ENCODE assay signal across 8 cellular contexts in genomic region chr1:25796807-25797458, GRCh38. TPM values are rescaled to one million over a fixed set of nuclear protein-coding genes. Genes with fewer than 3 reads are reported as not detected.
DNase-seq lines count a peak whose midpoint lies in the region; ATAC-seq, FAIRE-seq and TF ChIP-seq lines count a peak whose summit lies in the region.

No MANE protein-coding gene starts in this region.

- H3K4me1 ChIP-seq in Caco-2 (peaks cover 34% of the 10 kb centered on the region), fibroblast of lung (ENCODE audit: control insufficient read depth, extremely low read depth, insufficient read depth, low read length) (peaks cover 7% of the 10 kb centered on the region), neural progenitor cell (peaks cover 18% of the 10 kb centered on the region)

- no peak overlapping the region for H2AFZ ChIP-seq in fibroblast of lung (ENCODE audit: low read length)
- H2AFZ ChIP-seq in neural progenitor cell (replicated peaks) = peak overlapping the region; percentile 87

- peaks cover 12% of the 10 kb centered on the region for H3F3A ChIP-seq in neural progenitor cell (ENCODE audit: low read depth)

- H3K4me3 Mint-ChIP-seq in Caco-2 (ENCODE audit: unreplicated experiment) = no peak overlapping the region
- no peak overlapping the region for H3K4me3 Mint-ChIP-seq in neural progenitor cell
- H3K4me3 Mint-ChIP-seq in stimulated activated naive CD8-positive, alpha-beta T cell treated with anti-CD3 and anti-CD28 coated beads, Interleukin-15, amount 100 ng/mL, for 72 hours = peak overlapping the region; percentile 66 to 68

- H3K79me2 ChIP-seq in fibroblast of lung (ENCODE audit: control insufficient read depth, insufficient read depth, low read length) (peaks cover 4% of the 10 kb centered on the region), neural progenitor cell (ENCODE audit: low read depth) (peaks cover 15% of the 10 kb centered on the region)

- H3K36me3 ChIP-seq in Caco-2 (ENCODE audit: control insufficient read depth, insufficient read depth, low read length) (no peaks in the 10 kb centered on the region), fibroblast of lung (ENCODE audit: control insufficient read depth, insufficient read depth, low read length) (no peaks in the 10 kb centered on the region), neural progenitor cell (no peaks in the 10 kb centered on the region)

- peak; percentile 64 to 78 for TF ChIP-seq CTCF in Caco-2 (IDR thresholded peaks at IDR 0.05; ENCODE audit: insufficient read depth in 1 of 2, low read depth in 1 of 2, low read length in 1 of 2, severe bottlenecking in 1 of 2, unreplicated experiment in 1 of 2)
- TF ChIP-seq CTCF in LNCaP clone FGC (IDR thresholded peaks at IDR 0.05; ENCODE audit: control insufficient read depth, extremely low read depth, insufficient read depth) = peak; percentile 72
- TF ChIP-seq CTCF in fibroblast of lung (conservative IDR thresholded peaks at IDR 0.05 in 1 of 2, IDR thresholded peaks at IDR 0.05 in 1 of 2; ENCODE audit: low read depth in 1 of 2, low read length in 2 of 2) = peak; percentile 75 to 85
- TF ChIP-seq CTCF in neural progenitor cell (IDR thresholded peaks at IDR 0.05) = peak; percentile 90

- no peak for FAIRE-seq in RCC 7860 (lab: Jason Lieb, UNC)

- H3K9me3 ChIP-seq in Caco-2 (no peaks in the 10 kb centered on the region), fibroblast of lung (ENCODE audit: control insufficient read depth, insufficient read depth, low read depth, low read length) (no peaks in the 10 kb centered on the region), neural progenitor cell (ENCODE audit: low read depth) (no peaks in the 10 kb centered on the region)

- no peak overlapping the region for H3K4me2 ChIP-seq in fibroblast of lung (ENCODE audit: extremely low read depth, insufficient read depth, low read length)
- peak overlapping the region; percentile 21 for H3K4me2 ChIP-seq in neural progenitor cell

- no peaks in the 10 kb centered on the region for H3K27me3 Mint-ChIP-seq in Caco-2 (ENCODE audit: insufficient read depth, unreplicated experiment)
- H3K27me3 Mint-ChIP-seq in neural progenitor cell (ENCODE audit: insufficient read depth, low read depth) = peaks cover 15% of the 10 kb centered on the region
- H3K27me3 Mint-ChIP-seq in stimulated activated naive CD8-positive, alpha-beta T cell treated with anti-CD3 and anti-CD28 coated beads, Interleukin-15, amount 100 ng/mL, for 72 hours = no peaks in the 10 kb centered on the region

- H3K4me3 ChIP-seq in Caco-2 (ENCODE audit: low read depth, low read length) (no peak overlapping the region), LNCaP clone FGC (ENCODE audit: low read depth, low read length) (no peak overlapping the region), fibroblast of lung (replicated peaks in 1 of 4; ENCODE audit: control extremely low read depth in 1 of 4, insufficient read depth in 1 of 4, low read depth in 3 of 4, low read length in 4 of 4) (no peak overlapping the region), neural progenitor cell (no peak overlapping the region)

- ATAC-seq in stimulated activated naive CD8-positive, alpha-beta T cell treated with anti-CD3 and anti-CD28 coated beads, Interleukin-15, amount 100 ng/mL, for 72 hours = peak; percentile 58
- no peak for ATAC-seq in GM18511 (IDR thresholded peaks at IDR 0.05; ENCODE audit: unreplicated experiment)

- no peaks in the 10 kb centered on the region for H4K20me1 ChIP-seq in fibroblast of lung (ENCODE audit: control insufficient read depth, extremely low read depth, insufficient read depth, low read length)
- peaks cover 6% of the 10 kb centered on the region for H4K20me1 ChIP-seq in neural progenitor cell (ENCODE audit: low read depth)

- CTCF ChIA-PET in Caco-2 (lab: Charles Lee) = no interaction called here

- H3K4me1 Mint-ChIP-seq in Caco-2 (ENCODE audit: low read depth, unreplicated experiment) = peaks cover 27% of the 10 kb centered on the region
- peaks cover 40% of the 10 kb centered on the region for H3K4me1 Mint-ChIP-seq in neural progenitor cell
- H3K4me1 Mint-ChIP-seq in stimulated activated naive CD8-positive, alpha-beta T cell treated with anti-CD3 and anti-CD28 coated beads, Interleukin-15, amount 100 ng/mL, for 72 hours = peaks cover 74% of the 10 kb centered on the region

- H3K36me3 Mint-ChIP-seq in Caco-2 (ENCODE audit: insufficient read depth, unreplicated experiment) (peaks cover 21% of the 10 kb centered on the region), neural progenitor cell (no peaks in the 10 kb centered on the region)

- no TSS peak for BruUV-seq in Caco-2 (replicated peaks; lab: Mats Ljungman, UMichigan)

- H3K9ac ChIP-seq in fibroblast of lung (ENCODE audit: insufficient read depth, low read length) (no peak overlapping the region), neural progenitor cell (no peak overlapping the region)

- POLR2A ChIA-PET in Caco-2 (lab: Charles Lee) = no interaction called here

- H3K27ac Mint-ChIP-seq in Caco-2 (ENCODE audit: unreplicated experiment) (peak overlapping the region; percentile 0), neural progenitor cell (no peak overlapping the region)
- H3K27ac Mint-ChIP-seq in stimulated activated naive CD8-positive, alpha-beta T cell treated with anti-CD3 and anti-CD28 coated beads, Interleukin-15, amount 100 ng/mL, for 72 hours = peak overlapping the region in 1 of 2 donors; percentile 90

- H3K9me3 Mint-ChIP-seq in Caco-2 (ENCODE audit: unreplicated experiment) (no peaks in the 10 kb centered on the region), neural progenitor cell (no peaks in the 10 kb centered on the region)
- no peaks in the 10 kb centered on the region for H3K9me3 Mint-ChIP-seq in stimulated activated naive CD8-positive, alpha-beta T cell treated with anti-CD3 and anti-CD28 coated beads, Interleukin-15, amount 100 ng/mL, for 72 hours

- DNase-seq in Caco-2 (peak; percentile 79 to 83), LNCaP clone FGC (ENCODE audit: low read depth) (no peak), RCC 7860 (ENCODE audit: low spot score) (peak; percentile 45), fibroblast of lung (ENCODE audit: low read depth in 2 of 2) (peak; percentile 67 to 79), neural progenitor cell (ENCODE audit: low spot score) (peak; percentile 91)
- DNase-seq in activated T-cell treated with anti-CD3 and anti-CD28 coated beads, Interleukin-2, amount 50 U/mL, for 48 hours = peak; percentile 92 to 96
- DNase-seq in stimulated activated naive CD8-positive, alpha-beta T cell treated with anti-CD3 and anti-CD28 coated beads, Interleukin-15, amount 100 ng/mL, for 72 hours = peak; percentile 69 to 76

- H3K27me3 ChIP-seq in Caco-2 (replicated peaks; ENCODE audit: control insufficient read depth, insufficient read depth, low read length) (no peaks in the 10 kb centered on the region), fibroblast of lung (ENCODE audit: control insufficient read depth, insufficient read depth, low read length) (no peaks in the 10 kb centered on the region), neural progenitor cell (peaks cover 5% of the 10 kb centered on the region)

- intact Hi-C loops in Caco-2 (cut with micrococcal nuclease; ENCODE audit: unreplicated experiment) = loop anchor here (1.0 to 5.0 kb wide), 5 partner anchors 40 to 189 kb away; no protein-coding TSS in a partner anchor

- H3K27ac ChIP-seq in fibroblast of lung (ENCODE audit: insufficient read depth, low read length) (no peak overlapping the region), neural progenitor cell (no peak overlapping the region)

RNA-seq across cellular contexts. Expression of gene SELENON, which starts 3.1 kb away (rescaled TPM):
- total RNA-seq in Caco-2 (2022) = 58.3 and 60.6 TPM in 2 replicates
- total RNA-seq in fibroblast of lung = 11.0 and 19.3 TPM in 2 replicates
- 67.6 and 69.5 TPM in 2 replicates for polyA plus RNA-seq in fibroblast of lung
- 81.1 and 108 TPM in 2 replicates for polyA plus RNA-seq in fibroblast of lung (2012)
- 172 and 276 TPM in 2 replicates for polyA minus RNA-seq in fibroblast of lung (ENCODE audit: low replicate concordance)
- total RNA-seq in neural progenitor cell (ENCODE audit: low replicate concordance) = 24.9 and 50.4 TPM in 2 replicates

RNA-seq across cellular contexts. Expression of gene MTFR1L, which starts 22.8 kb away (rescaled TPM):
- total RNA-seq in Caco-2 (2022) (23.5 and 26.2 TPM in 2 replicates), fibroblast of lung (38.3 and 41.1 TPM in 2 replicates), neural progenitor cell (ENCODE audit: low replicate concordance) (20.7 and 31.2 TPM in 2 replicates)
- 47.0 and 56.0 TPM in 2 replicates for polyA plus RNA-seq in fibroblast of lung
- 43.5 and 43.6 TPM in 2 replicates for polyA plus RNA-seq in fibroblast of lung (2012)
- polyA minus RNA-seq in fibroblast of lung (ENCODE audit: low replicate concordance) = 54.0 and 84.5 TPM in 2 replicates

Comparison
In these comparisons a context has a peak if more than half of its experiments do, and no peak if none do; other contexts are left out.
1. H3K4me3 Mint-ChIP-seq: peak in stimulated activated naive CD8-positive, alpha-beta T cell treated with anti-CD3 and anti-CD28 coated beads, Interleukin-15, amount 100 ng/mL, for 72 hours (2 of 2); none in Caco-2 (single experiment) and neural progenitor cell (single experiment).
2. Peak in every context shown above with its lines, with median percentiles within 50 percentile points of each other: CTCF ChIP-seq.